In the genomic region with DNA sequence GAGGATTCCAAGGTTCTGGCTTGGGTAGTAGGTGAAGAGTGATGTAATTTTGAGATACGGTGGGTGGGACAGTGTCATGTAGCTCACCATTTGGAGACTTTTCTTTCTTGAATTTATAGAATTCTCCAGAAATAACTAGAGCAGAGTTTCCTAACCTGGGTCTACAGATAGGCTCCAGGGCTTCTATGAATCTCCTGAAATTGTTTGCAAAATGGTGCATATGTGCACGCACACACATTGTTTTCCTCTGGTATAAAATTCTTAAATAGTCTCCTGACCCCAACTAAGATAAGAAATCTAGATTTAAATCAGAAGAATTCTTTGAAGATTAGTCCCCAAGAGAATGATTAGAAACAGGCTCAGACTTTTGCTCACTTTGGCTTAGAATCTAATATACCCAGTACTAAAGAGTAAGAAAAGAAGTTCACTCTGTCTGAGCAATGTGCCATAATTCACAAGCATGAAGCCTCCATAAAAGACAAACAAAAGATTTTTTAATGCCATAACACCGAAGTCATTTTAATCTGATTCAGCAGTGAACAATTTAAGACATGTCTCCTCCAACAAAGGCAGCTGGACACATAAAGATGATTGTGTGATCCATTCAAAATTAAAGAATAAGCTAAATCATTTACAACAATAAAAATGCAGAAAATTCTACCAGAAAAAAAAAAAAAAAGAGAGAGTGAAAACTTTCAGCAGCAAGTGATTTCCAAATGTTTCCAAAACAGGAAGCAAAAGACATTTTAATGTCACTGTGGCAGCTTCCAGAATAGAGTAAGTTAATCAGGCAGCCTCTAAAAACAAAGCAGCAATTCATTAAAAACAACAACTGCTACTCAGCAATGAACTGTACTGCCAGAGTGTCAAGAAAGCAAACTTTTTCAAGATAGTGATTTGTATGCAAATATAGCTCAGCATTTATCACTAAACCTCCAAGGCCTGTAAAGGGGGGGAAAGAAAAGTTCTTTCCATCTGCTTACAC, we compare ENCODE assay signal across 14 cellular contexts.
DNase-seq lines count a peak whose midpoint lies in the region; ATAC-seq and TF ChIP-seq lines count a peak whose summit lies in the region.
"Had no signal": no experiment of that assay in that cellular context is flagged by ENCODE, and none has a peak within 500 bp of the region (broad histone marks: within the 10 kb centered on the region; RNA-seq: fewer than 3 reads in every experiment).

No MANE protein-coding gene starts in this region.

- no peak for TF ChIP-seq CTCF in mesothelial cell of epicardium (IDR thresholded peaks at IDR 0.05; ENCODE audit: unreplicated experiment)

- CTCF ChIA-PET in activated CD8-positive, alpha-beta memory T cell treated with anti-CD3 and anti-CD28 coated beads, Interleukin-2, amount 10 ng/mL, durations not matched to agents 7 days and 5 days (lab: Charles Lee) = interaction anchor here (1.0 kb wide), 1 partner anchor 15 kb away, joined by 3 read pairs; no protein-coding TSS in a partner anchor

- peak overlapping the region; percentile 4 to 81 for H3K27ac Mint-ChIP-seq in activated naive CD4-positive, alpha-beta T cell treated with anti-CD3 and anti-CD28 coated beads, Interleukin-2, amount 50 U/mL, for 72 hours
- H3K27ac Mint-ChIP-seq in mesothelial cell of epicardium = peak overlapping the region; percentile 70
- H3K27ac Mint-ChIP-seq in activated CD8-positive, alpha-beta memory T cell treated with anti-CD3 and anti-CD28 coated beads, Interleukin-2, amount 10 ng/mL, durations not matched to agents 7 days and 5 days = no peak overlapping the region

- no peaks in the 10 kb centered on the region for H3K27me3 Mint-ChIP-seq in mesothelial cell of epicardium (ENCODE audit: low read depth)
- no peaks in the 10 kb centered on the region for H3K27me3 Mint-ChIP-seq in activated CD8-positive, alpha-beta memory T cell treated with anti-CD3 and anti-CD28 coated beads, Interleukin-2, amount 10 ng/mL, durations not matched to agents 7 days and 5 days

- DNase-seq in AG20443 (ENCODE audit: low spot score) (peak; percentile 27), EH (ENCODE audit: low read depth) (peak; percentile 48), mesothelial cell of epicardium (ENCODE audit: low spot score in 2 of 2, unreplicated experiment in 2 of 2) (no peak), NK-92 (lab: John Stamatoyannopoulos, UW; ENCODE audit: unreplicated experiment) (no peak), DMS153 treated with DMSO at 0.1 percent for 48 hours (lab: John Stamatoyannopoulos, UW; ENCODE audit: unreplicated experiment) (no peak)
- no peak for DNase-seq in activated naive CD4-positive, alpha-beta T cell treated with anti-CD3 and anti-CD28 coated beads, Interleukin-2, amount 50 U/mL, for 72 hours (ENCODE audit: low spot score in 2 of 2)
- DNase-seq in activated CD8-positive, alpha-beta memory T cell treated with anti-CD3 and anti-CD28 coated beads, Interleukin-2, amount 10 ng/mL, durations not matched to agents 7 days and 5 days = no peak
- DNase-seq: heart left ventricle; left cardiac atrium; NCI-H187 treated with DMSO at 0.1 percent for 48 hours; NCI-H526; stimulated activated CD4-positive, alpha-beta T cell treated with anti-CD3 and anti-CD28 coated beads, Interleukin-4, amount 100 ng/mL, for 1 hour; T-helper 9 cell; upper lobe of right lung had no signal

- peaks cover 57% of the 10 kb centered on the region for H3K4me1 Mint-ChIP-seq in mesothelial cell of epicardium
- no peaks in the 10 kb centered on the region for H3K4me1 Mint-ChIP-seq in activated CD8-positive, alpha-beta memory T cell treated with anti-CD3 and anti-CD28 coated beads, Interleukin-2, amount 10 ng/mL, durations not matched to agents 7 days and 5 days

- ATAC-seq in activated naive CD4-positive, alpha-beta T cell treated with anti-CD3 and anti-CD28 coated beads, Interleukin-2, amount 50 U/mL, for 72 hours = no peak
- ATAC-seq in activated CD8-positive, alpha-beta memory T cell treated with anti-CD3 and anti-CD28 coated beads, Interleukin-2, amount 10 ng/mL, durations not matched to agents 7 days and 5 days = no peak
- ATAC-seq: heart left ventricle, left cardiac atrium, upper lobe of right lung had no signal

- no peak overlapping the region for H3K4me3 Mint-ChIP-seq in mesothelial cell of epicardium
- H3K4me3 Mint-ChIP-seq in activated CD8-positive, alpha-beta memory T cell treated with anti-CD3 and anti-CD28 coated beads, Interleukin-2, amount 10 ng/mL, durations not matched to agents 7 days and 5 days = no peak overlapping the region

- peaks cover 14 to 15% of the 10 kb centered on the region in 2 donors for H3K36me3 Mint-ChIP-seq in activated naive CD4-positive, alpha-beta T cell treated with anti-CD3 and anti-CD28 coated beads, Interleukin-2, amount 50 U/mL, for 72 hours
- no peaks in the 10 kb centered on the region for H3K36me3 Mint-ChIP-seq in mesothelial cell of epicardium
- no peaks in the 10 kb centered on the region for H3K36me3 Mint-ChIP-seq in activated CD8-positive, alpha-beta memory T cell treated with anti-CD3 and anti-CD28 coated beads, Interleukin-2, amount 10 ng/mL, durations not matched to agents 7 days and 5 days

- H3K9me3 Mint-ChIP-seq in activated naive CD4-positive, alpha-beta T cell treated with anti-CD3 and anti-CD28 coated beads, Interleukin-2, amount 50 U/mL, for 72 hours = peaks cover 4 to 8% of the 10 kb centered on the region in 2 donors
- H3K9me3 Mint-ChIP-seq in mesothelial cell of epicardium = no peaks in the 10 kb centered on the region
- no peaks in the 10 kb centered on the region for H3K9me3 Mint-ChIP-seq in activated CD8-positive, alpha-beta memory T cell treated with anti-CD3 and anti-CD28 coated beads, Interleukin-2, amount 10 ng/mL, durations not matched to agents 7 days and 5 days (ENCODE audit: low read depth)

Comparison
In these comparisons a context has a peak if more than half of its experiments do, and no peak if none do; other contexts are left out.
1. DNase-seq: peak in AG20443 (single experiment) and EH (single experiment); none in activated naive CD4-positive, alpha-beta T cell treated with anti-CD3 and anti-CD28 coated beads, Interleukin-2, amount 50 U/mL, for 72 hours (0 of 2), mesothelial cell of epicardium (0 of 2), activated CD8-positive, alpha-beta memory T cell treated with anti-CD3 and anti-CD28 coated beads, Interleukin-2, amount 10 ng/mL, durations not matched to agents 7 days and 5 days (single experiment), NK-92 (single experiment) and DMS153 treated with DMSO at 0.1 percent for 48 hours (single experiment).